1 cellular context compared by ENCODE assay signal in genomic region chr2:71006955-71007799, GRCh38.
TF ChIP-seq lines count a peak whose summit lies in the region.

No MANE protein-coding gene starts in this region.

TF ChIP-seq in HepG2, 621 proteins besides CTCF, POLR2A, EP300 and RAD21 (continued from another document):
- peak; percentile 46; the same call in 1 of the 2 replicates for TF ChIP-seq ZNF224 (CRISPR knock-in tag; IDR thresholded peaks at IDR 0.05)
- no peak for TF ChIP-seq U2AF1 (optimal IDR thresholded peaks at IDR 0.05; ENCODE audit: low read depth, low read length)
- TF ChIP-seq TRIM22 (IDR thresholded peaks at IDR 0.05): no peak
- TF ChIP-seq GATA4 (IDR thresholded peaks at IDR 0.05; ENCODE audit: borderline replicate concordance, low read depth): no peak
- TF ChIP-seq STAG1 (CRISPR knock-in tag; IDR thresholded peaks at IDR 0.05): peak; percentile 15; the same call in 1 of the 2 replicates
- no peak for TF ChIP-seq ZNF569 (CRISPR knock-in tag; IDR thresholded peaks at IDR 0.05; ENCODE audit: borderline replicate concordance)
- TF ChIP-seq SALL1 (CRISPR knock-in tag; IDR thresholded peaks at IDR 0.05): peak; percentile 61
- peak; percentile 86 for TF ChIP-seq HIC2 (CRISPR knock-in tag; IDR thresholded peaks at IDR 0.05; ENCODE audit: low read depth)
- peak; percentile 16; the same call in 1 of the 2 replicates for TF ChIP-seq MAX (IDR thresholded peaks at IDR 0.05)
- TF ChIP-seq AGO2 (optimal IDR thresholded peaks at IDR 0.05; ENCODE audit: low read depth, low read length): no peak
- no peak for TF ChIP-seq FOXJ3 (CRISPR knock-in tag; IDR thresholded peaks at IDR 0.05; ENCODE audit: borderline replicate concordance)
- no peak for TF ChIP-seq ZNF800 (CRISPR knock-in tag; IDR thresholded peaks at IDR 0.05)
- TF ChIP-seq ZNF367 (CRISPR knock-in tag; IDR thresholded peaks at IDR 0.05; ENCODE audit: borderline replicate concordance): no peak
- TF ChIP-seq CBX2 (IDR thresholded peaks at IDR 0.05; ENCODE audit: low read depth, low read length): no peak
- TF ChIP-seq CBX2 (CRISPR knock-in tag; IDR thresholded peaks at IDR 0.05; ENCODE audit: low read depth): no peak
- TF ChIP-seq ZNF451 (CRISPR knock-in tag; IDR thresholded peaks at IDR 0.05): 0 out of 2 replicates have a peak, but pooled peaks have one; percentile 8
- no peak for TF ChIP-seq MXD4 (CRISPR knock-in tag; IDR thresholded peaks at IDR 0.05)
- TF ChIP-seq ZBTB2 (CRISPR knock-in tag; IDR thresholded peaks at IDR 0.05; ENCODE audit: low read depth): no peak
- TF ChIP-seq ZBTB20 (CRISPR knock-in tag; IDR thresholded peaks at IDR 0.05; ENCODE audit: borderline replicate concordance, low read depth): no peak
- TF ChIP-seq ZFP37 (CRISPR knock-in tag; IDR thresholded peaks at IDR 0.05; ENCODE audit: borderline replicate concordance): no peak
- no peak for TF ChIP-seq ZNF615 (CRISPR knock-in tag; IDR thresholded peaks at IDR 0.05; ENCODE audit: borderline replicate concordance)
- TF ChIP-seq ZNF354B (CRISPR knock-in tag; IDR thresholded peaks at IDR 0.05): no peak
- TF ChIP-seq DZIP1 (CRISPR knock-in tag; IDR thresholded peaks at IDR 0.05): no peak
- 0 out of 2 replicates have a peak, but pooled peaks have one; percentile 25 for TF ChIP-seq SAP130 (CRISPR knock-in tag; IDR thresholded peaks at IDR 0.05; ENCODE audit: low read depth)
- TF ChIP-seq LBX2 (CRISPR knock-in tag; IDR thresholded peaks at IDR 0.05; ENCODE audit: borderline replicate concordance): no peak
- no peak for TF ChIP-seq AGO1 (IDR thresholded peaks at IDR 0.05; ENCODE audit: low read depth, low read length, poor library complexity, severe bottlenecking)
- peak; percentile 50; the same call in 1 of the 2 replicates for TF ChIP-seq ZMYM3 (CRISPR knock-in tag; IDR thresholded peaks at IDR 0.05)
- no peak for TF ChIP-seq SOX6 (IDR thresholded peaks at IDR 0.05)
- 0 out of 2 replicates have a peak, but pooled peaks have one; percentile 24 for TF ChIP-seq SOX6 (CRISPR knock-in tag; IDR thresholded peaks at IDR 0.05)
- TF ChIP-seq ZNF572 (CRISPR knock-in tag; IDR thresholded peaks at IDR 0.05): 0 out of 2 replicates have a peak, but pooled peaks have one; percentile 8
- TF ChIP-seq FOXK2 (IDR thresholded peaks at IDR 0.05): no peak
- 0 out of 2 replicates have a peak, but pooled peaks have one; percentile 24 for TF ChIP-seq NRL (CRISPR knock-in tag; IDR thresholded peaks at IDR 0.05; ENCODE audit: borderline replicate concordance)
- TF ChIP-seq NFE2L2 (IDR thresholded peaks at IDR 0.05; ENCODE audit: low read length): no peak
- TF ChIP-seq KDM4B (CRISPR knock-in tag; IDR thresholded peaks at IDR 0.05): 0 out of 2 replicates have a peak, but pooled peaks have one; percentile 0
- TF ChIP-seq SMARCC2 (IDR thresholded peaks at IDR 0.05): no peak
- no peak for TF ChIP-seq ZNF792 (CRISPR knock-in tag; IDR thresholded peaks at IDR 0.05)
- TF ChIP-seq ZNF121 (CRISPR knock-in tag; IDR thresholded peaks at IDR 0.05): no peak
- 0 out of 2 replicates have a peak, but pooled peaks have one; percentile 38 for TF ChIP-seq ZNF616 (CRISPR knock-in tag; IDR thresholded peaks at IDR 0.05; ENCODE audit: low read depth)
- TF ChIP-seq XRCC5 (optimal IDR thresholded peaks at IDR 0.05; ENCODE audit: low read length): peak; percentile 54
- TF ChIP-seq ZNF496 (CRISPR knock-in tag; IDR thresholded peaks at IDR 0.05; ENCODE audit: insufficient replicate concordance): no peak
- no peak for TF ChIP-seq GMEB2 (CRISPR knock-in tag; IDR thresholded peaks at IDR 0.05; ENCODE audit: low read depth)
- TF ChIP-seq SMC3 (IDR thresholded peaks at IDR 0.05; ENCODE audit: low read length): no peak
- TF ChIP-seq SYNCRIP (IDR thresholded peaks at IDR 0.05; ENCODE audit: insufficient read depth, low read depth, low read length): no peak
- no peak for TF ChIP-seq ZNF331 (CRISPR knock-in tag; IDR thresholded peaks at IDR 0.05)
- TF ChIP-seq CEBPB (IDR thresholded peaks at IDR 0.05; ENCODE audit: borderline replicate concordance, low read depth, low read length): peak; percentile 15; the same call in 1 of the 2 replicates
- no peak for TF ChIP-seq ZNF597 (CRISPR knock-in tag; IDR thresholded peaks at IDR 0.05)
- TF ChIP-seq RARA (CRISPR knock-in tag; IDR thresholded peaks at IDR 0.05): 0 out of 2 replicates have a peak, but pooled peaks have one; percentile 11
- TF ChIP-seq CREB1 (IDR thresholded peaks at IDR 0.05): no peak
- TF ChIP-seq CREB1 (CRISPR knock-in tag; IDR thresholded peaks at IDR 0.05): no peak
- TF ChIP-seq TGIF2 (CRISPR knock-in tag; IDR thresholded peaks at IDR 0.05): no peak
- no peak for TF ChIP-seq ZNF335 (CRISPR knock-in tag; IDR thresholded peaks at IDR 0.05)
- no peak for TF ChIP-seq PLRG1 (conservative IDR thresholded peaks at IDR 0.05)
- TF ChIP-seq ZNF12 (CRISPR knock-in tag; IDR thresholded peaks at IDR 0.05): no peak
- no peak for TF ChIP-seq FOSL2 (CRISPR knock-in tag; IDR thresholded peaks at IDR 0.05)
- TF ChIP-seq POLR2AphosphoS2 (IDR thresholded peaks at IDR 0.05; ENCODE audit: low read depth, low read length): no peak
- no peak for TF ChIP-seq CERS6 (CRISPR knock-in tag; IDR thresholded peaks at IDR 0.05)
- no peak for TF ChIP-seq ZSCAN12 (CRISPR knock-in tag; IDR thresholded peaks at IDR 0.05)
- no peak for TF ChIP-seq ZNF20 (CRISPR knock-in tag; IDR thresholded peaks at IDR 0.05)
- TF ChIP-seq ZNF343 (CRISPR knock-in tag; IDR thresholded peaks at IDR 0.05): 0 out of 2 replicates have a peak, but pooled peaks have one; percentile 39
- no peak for TF ChIP-seq ZNF276 (CRISPR knock-in tag; IDR thresholded peaks at IDR 0.05; ENCODE audit: low read depth)
TF ChIP-seq in HepG2: peak in this region for 43.
